Comparison of ENCODE assay signal across 18 cellular contexts in genomic region chr17:79423811-79424465, GRCh38.
DNase-seq lines count a peak whose midpoint lies in the region; ATAC-seq, FAIRE-seq and TF ChIP-seq lines count a peak whose summit lies in the region.
"Had no signal": no experiment of that assay in that cellular context is flagged by ENCODE, and none has a peak within 500 bp of the region (broad histone marks: within the 10 kb centered on the region; RNA-seq: fewer than 3 reads in every experiment).

No MANE protein-coding gene starts in this region.

- no peak overlapping the region for H3K4me2 ChIP-seq in HepG2 (ENCODE audit: low read depth, low read length)
- H3K4me2 ChIP-seq: GM23338 had no signal

- ATAC-seq in HepG2 (no peak), right lobe of liver (no peak), GM21390 (IDR thresholded peaks at IDR 0.05; ENCODE audit: unreplicated experiment) (no peak)
- ATAC-seq: GM23338 had no signal

- no peak for DNase-seq in HepG2 (ENCODE audit: low spot score)
- DNase-seq in right lobe of liver, result no peak
- DNase-seq in G401 (ENCODE audit: low spot score), result peak; percentile 52
- DNase-seq in nephron progenitor cell, result no peak
- no peak for DNase-seq in NCI-H226
- no peak for DNase-seq in effector CD8-positive, alpha-beta T cell (lab: John Stamatoyannopoulos, UW)
- DNase-seq: 8988T; Caco-2; CD4-positive, alpha-beta T cell; GDM1; H9 had no signal

- H3K4me1 ChIP-seq in HepG2 (ENCODE audit: insufficient read depth, low read length) (no peaks in the 10 kb centered on the region), right lobe of liver (no peaks in the 10 kb centered on the region)

- no peak for FAIRE-seq in HepG2 (lab: Jason Lieb, UNC)
- FAIRE-seq: D721Med, GM12892, GM18507 had no signal

- no peak overlapping the region for H3K4me3 Mint-ChIP-seq in nephron progenitor cell
- H3K4me3 Mint-ChIP-seq: B cell; CD4-positive, alpha-beta T cell; GM23338; H9 had no signal

- H3K36me3 ChIP-seq in HepG2 (replicated peaks in 1 of 2; ENCODE audit: control insufficient read depth in 1 of 2, insufficient read depth in 2 of 2, low read length in 2 of 2), result no peaks in the 10 kb centered on the region
- no peaks in the 10 kb centered on the region for H3K36me3 ChIP-seq in right lobe of liver

- no TSS peak for BruUV-seq in HepG2 (replicated peaks; lab: Mats Ljungman, UMichigan)

- CTCF ChIA-PET in HepG2 (lab: Yijun Ruan, JAX; ENCODE audit: low intra/inter-chr PET ratio, low total read pairs), result no interaction called here

- H3K4me3 ChIP-seq in HepG2 (replicated peaks in 1 of 3; ENCODE audit: insufficient read depth in 1 of 3, low read depth in 2 of 3, low read length in 3 of 3), result no peak overlapping the region
- no peak overlapping the region for H3K4me3 ChIP-seq in right lobe of liver
- H3K4me3 ChIP-seq: GM23338 had no signal

- TF ChIP-seq EP300 in HepG2 (IDR thresholded peaks at IDR 0.05; ENCODE audit: low read depth in 2 of 2, low read length in 2 of 2), result no peak
- TF ChIP-seq EP300 in HepG2 (CRISPR knock-in tag; IDR thresholded peaks at IDR 0.05; ENCODE audit: borderline replicate concordance), result no peak

- H2AFZ ChIP-seq in HepG2 (ENCODE audit: low read length), result no peak overlapping the region
- H2AFZ ChIP-seq: GM23338 had no signal

- H4K20me1 ChIP-seq in HepG2 (ENCODE audit: insufficient read depth, low read length), result peaks cover 11% of the 10 kb centered on the region

- H3K27me3 ChIP-seq in HepG2 (ENCODE audit: control insufficient read depth in 1 of 2, insufficient read depth in 2 of 2, low read length in 2 of 2) (peaks cover 31 to 93% of the 10 kb centered on the region in 2 experiments), right lobe of liver (no peaks in the 10 kb centered on the region)

- WGBS in HepG2 (ENCODE audit: low lambda C conversion rate), result 13% methylated on average over 12 of the region's 18 CpGs
- WGBS in right lobe of liver (ENCODE audit: insufficient coverage, low coverage, low lambda C conversion rate, missing lambda C conversion rate), result 32% methylated on average over 5 of the region's 18 CpGs

- H3K27me3 Mint-ChIP-seq in nephron progenitor cell (ENCODE audit: low read depth, poor library complexity), result peaks cover 26% of the 10 kb centered on the region

- intact Hi-C loops in HepG2 (cut with micrococcal nuclease; ENCODE audit: unreplicated experiment), result no loop called here
- intact Hi-C loops in right lobe of liver (cut with DNase I), result no loop called here

- no peak for TF ChIP-seq POLR2A in HepG2 (IDR thresholded peaks at IDR 0.05; ENCODE audit: insufficient read depth in 1 of 2, low read depth in 2 of 2, low read length in 2 of 2)
- no peak for TF ChIP-seq POLR2A in right lobe of liver (IDR thresholded peaks at IDR 0.05)

- H3K9ac ChIP-seq in HepG2 (ENCODE audit: insufficient read depth, low read depth, low read length), result no peak overlapping the region

- TF ChIP-seq CTCF in HepG2 (CRISPR knock-in tag; IDR thresholded peaks at IDR 0.05) (no peak), right lobe of liver (IDR thresholded peaks at IDR 0.05) (no peak), nephron progenitor cell (IDR thresholded peaks at IDR 0.05) (no peak)

- in situ Hi-C loops in HepG2 (cut with HindIII; ENCODE audit: extremely low pct_ligation_motif_present, low pct_unique_long_range_greater_than_20kb), result no loop called here
- in situ Hi-C loops in G401 (cut with HindIII; ENCODE audit: low sequenced_read_pairs), result no loop called here

- POLR2A ChIA-PET in HepG2 (lab: Yijun Ruan, JAX), result no interaction called here

- no peaks in the 10 kb centered on the region for H3K9me3 ChIP-seq in HepG2 (ENCODE audit: low read length)
- H3K9me3 ChIP-seq in right lobe of liver, result no peaks in the 10 kb centered on the region
- H3K9me3 ChIP-seq: Caco-2 had no signal

- no peaks in the 10 kb centered on the region for H3K9me3 Mint-ChIP-seq in nephron progenitor cell
- H3K9me3 Mint-ChIP-seq: CD4-positive, alpha-beta T cell; GM23338; H9 had no signal

- H3K27ac ChIP-seq in HepG2 (ENCODE audit: extremely low read length, insufficient read depth, low read length) (no peak overlapping the region), right lobe of liver (no peak overlapping the region)
- H3K27ac ChIP-seq: C4-2B had no signal

- H3K79me2 ChIP-seq in HepG2 (ENCODE audit: insufficient read depth, low read length), result no peaks in the 10 kb centered on the region

- peak overlapping the region; percentile 81 for H3K27ac Mint-ChIP-seq in nephron progenitor cell
- H3K27ac Mint-ChIP-seq: B cell; CD4-positive, alpha-beta T cell; GM23338 had no signal

- TF ChIP-seq RAD21 in HepG2 (CRISPR knock-in tag; IDR thresholded peaks at IDR 0.05), result no peak

- no peaks in the 10 kb centered on the region for H3K36me3 Mint-ChIP-seq in nephron progenitor cell (ENCODE audit: low read depth)

- H3K4me1 Mint-ChIP-seq in nephron progenitor cell, result peaks cover 63% of the 10 kb centered on the region
- H3K4me1 Mint-ChIP-seq: B cell, GM23338 had no signal

TF ChIP-seq in HepG2, 621 proteins besides CTCF, POLR2A, EP300 and RAD21:
- TF ChIP-seq MNT (IDR thresholded peaks at IDR 0.05) (peak; percentile 73), ELK4 (CRISPR knock-in tag; IDR thresholded peaks at IDR 0.05; ENCODE audit: borderline replicate concordance) (no peak)
